Comparison of ENCODE assay signal across 8 cellular contexts in the genomic region with DNA sequence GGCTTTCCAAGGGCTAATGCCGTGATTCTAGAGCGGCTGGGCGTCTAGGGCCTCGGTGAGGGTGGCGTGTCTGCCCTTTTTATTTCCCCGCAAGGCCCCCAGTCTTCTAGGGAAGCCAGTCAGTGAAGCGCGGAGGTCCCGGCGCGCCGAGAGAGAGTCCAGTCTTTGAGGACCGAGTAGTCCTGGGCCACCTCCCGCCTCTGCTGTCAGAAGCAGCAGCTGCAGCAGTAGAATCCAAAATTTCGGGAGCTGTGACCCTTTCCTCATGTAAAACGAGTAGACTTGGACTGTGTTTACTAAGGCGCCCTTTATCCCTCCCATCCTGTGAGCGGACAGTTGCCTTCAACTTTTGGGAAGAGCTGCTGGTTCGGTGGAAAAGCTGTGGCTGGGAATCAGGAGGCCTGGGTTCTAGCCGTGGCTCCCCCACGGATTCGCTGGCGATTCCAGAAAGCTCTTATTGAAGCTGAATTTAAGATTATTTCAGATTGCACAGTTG. TPM values are rescaled to one million over a fixed set of nuclear protein-coding genes. Genes with fewer than 3 reads are reported as not detected.
DNase-seq lines count a peak whose midpoint lies in the region; ATAC-seq and TF ChIP-seq lines count a peak whose summit lies in the region.
"Not testable (repeated sequence)": the region's sequence is repeated elsewhere in the genome, so short reads cannot be mapped to it uniquely, and the experiment has no call there.

No MANE protein-coding gene starts in this region.

- 1% methylated on average over 23 of the region's 23 CpGs for WGBS in smooth muscle cell (ENCODE audit: low lambda C conversion rate)

- peaks cover 33% of the 10 kb centered on the region for H3K4me1 Mint-ChIP-seq in activated T-cell treated with anti-CD3 and anti-CD28 coated beads, Interleukin-2, amount 50 U/mL, for 4 hours (ENCODE audit: low read depth)

- not testable (repeated sequence) for DNase-seq in BE2C; activated T-cell treated with anti-CD3 and anti-CD28 coated beads, Interleukin-2, amount 50 U/mL, for 4 hours; smooth muscle cell (lab: John Stamatoyannopoulos, UW; ENCODE audit: unreplicated experiment)
- DNase-seq in NCI-H1092 (lab: John Stamatoyannopoulos, UW) = peak; percentile 12
- peak; percentile 18 for DNase-seq in epithelial cell of esophagus (ENCODE audit: low read depth)
- DNase-seq in lower lobe of right lung = peak; percentile 65

- H3K4me3 Mint-ChIP-seq in activated T-cell treated with anti-CD3 and anti-CD28 coated beads, Interleukin-2, amount 50 U/mL, for 4 hours = peak overlapping the region; percentile 92

- ATAC-seq in GM19397 (IDR thresholded peaks at IDR 0.05; ENCODE audit: unreplicated experiment) (peak; percentile 12), HG02973 (IDR thresholded peaks at IDR 0.05; ENCODE audit: unreplicated experiment) (peak; percentile 16), lower lobe of right lung (peak; percentile 64 to 69)
- ATAC-seq in activated T-cell treated with anti-CD3 and anti-CD28 coated beads, Interleukin-2, amount 50 U/mL, for 4 hours = peak; percentile 16 to 20

- H3K27ac ChIP-seq in lower lobe of right lung (peak overlapping the region; percentile 97), smooth muscle cell (ENCODE audit: low read depth) (peak overlapping the region; percentile 83)

- not testable (repeated sequence) for H3K36me3 ChIP-seq in BE2C; lower lobe of right lung; smooth muscle cell (ENCODE audit: low read depth)

- not testable (repeated sequence) for TF ChIP-seq CTCF in BE2C (IDR thresholded peaks at IDR 0.05; ENCODE audit: low read depth, low read length); epithelial cell of esophagus (IDR thresholded peaks at IDR 0.05; ENCODE audit: insufficient read depth, low read depth, low read length, missing control alignments); lower lobe of right lung (IDR thresholded peaks at IDR 0.05); smooth muscle cell (IDR thresholded peaks at IDR 0.05; ENCODE audit: borderline replicate concordance, insufficient read depth, poor library complexity, severe bottlenecking)

- H3K9ac ChIP-seq in smooth muscle cell (ENCODE audit: low read depth) = peak overlapping the region; percentile 88

- H3F3A ChIP-seq in smooth muscle cell (ENCODE audit: low read depth) = not testable (repeated sequence)

- H3K4me1 ChIP-seq in BE2C; smooth muscle cell (ENCODE audit: low read depth): not testable (repeated sequence)
- peaks cover 14% of the 10 kb centered on the region for H3K4me1 ChIP-seq in lower lobe of right lung

- H3K9me3 Mint-ChIP-seq in activated T-cell treated with anti-CD3 and anti-CD28 coated beads, Interleukin-2, amount 50 U/mL, for 4 hours = not testable (repeated sequence)

- intact Hi-C loops in lower lobe of right lung (cut with DNase I) = not testable (repeated sequence)

- H2AFZ ChIP-seq in smooth muscle cell (ENCODE audit: low read depth) = peak overlapping the region; percentile 76

- not testable (repeated sequence) for H3K27me3 ChIP-seq in BE2C; lower lobe of right lung (ENCODE audit: low read depth); smooth muscle cell (ENCODE audit: low read depth)

- H3K4me2 ChIP-seq in smooth muscle cell = peak overlapping the region; percentile 94

- H4K20me1 ChIP-seq in smooth muscle cell (ENCODE audit: low read depth) = peaks cover 32% of the 10 kb centered on the region

- peaks cover 48% of the 10 kb centered on the region for H3K79me2 ChIP-seq in smooth muscle cell (ENCODE audit: low read depth)

- H3K27me3 Mint-ChIP-seq in activated T-cell treated with anti-CD3 and anti-CD28 coated beads, Interleukin-2, amount 50 U/mL, for 4 hours (ENCODE audit: low read depth) = not testable (repeated sequence)

- H3K9me3 ChIP-seq in BE2C; lower lobe of right lung; smooth muscle cell (replicated peaks; ENCODE audit: low read depth): not testable (repeated sequence)

- H3K36me3 Mint-ChIP-seq in activated T-cell treated with anti-CD3 and anti-CD28 coated beads, Interleukin-2, amount 50 U/mL, for 4 hours (ENCODE audit: insufficient read depth) = peaks cover 11% of the 10 kb centered on the region

- peak overlapping the region; percentile 88 for H3K4me3 ChIP-seq in BE2C (ENCODE audit: low read depth, low read length)
- H3K4me3 ChIP-seq in epithelial cell of esophagus (ENCODE audit: low read length) = peak overlapping the region; percentile 81
- H3K4me3 ChIP-seq in lower lobe of right lung = peak overlapping the region; percentile 78
- peak overlapping the region; percentile 76 for H3K4me3 ChIP-seq in smooth muscle cell

RNA-seq across cellular contexts. Expression of gene ZCCHC7, which starts 0.5 kb away (rescaled TPM):
- polyA plus RNA-seq in BE2C (2012; ENCODE audit: insufficient read depth, insufficient read length, low read depth) = 24.3 TPM
- 10 to 100 TPM; 23.6 to 25.6 (median 24.8) TPM for total RNA-seq in activated T-cell treated with anti-CD3 and anti-CD28 coated beads, Interleukin-2, amount 50 U/mL, for 4 hours
- total RNA-seq in lower lobe of right lung (20.4 TPM), smooth muscle cell (24.7 and 25.1 TPM in 2 replicates)
- polyA plus RNA-seq in smooth muscle cell = 19.0 and 22.5 TPM in 2 replicates

Comparison
In these comparisons a context has a peak if more than half of its experiments do, and no peak if none do; other contexts are left out.
1. ATAC-seq: peak in every context shown above with its lines; median percentile 66 in lower lobe of right lung; 18 in activated T-cell treated with anti-CD3 and anti-CD28 coated beads, Interleukin-2, amount 50 U/mL, for 4 hours; 16 in HG02973; 12 in GM19397.